Comparison of ENCODE assay signal across 26 cellular contexts in the genomic region with DNA sequence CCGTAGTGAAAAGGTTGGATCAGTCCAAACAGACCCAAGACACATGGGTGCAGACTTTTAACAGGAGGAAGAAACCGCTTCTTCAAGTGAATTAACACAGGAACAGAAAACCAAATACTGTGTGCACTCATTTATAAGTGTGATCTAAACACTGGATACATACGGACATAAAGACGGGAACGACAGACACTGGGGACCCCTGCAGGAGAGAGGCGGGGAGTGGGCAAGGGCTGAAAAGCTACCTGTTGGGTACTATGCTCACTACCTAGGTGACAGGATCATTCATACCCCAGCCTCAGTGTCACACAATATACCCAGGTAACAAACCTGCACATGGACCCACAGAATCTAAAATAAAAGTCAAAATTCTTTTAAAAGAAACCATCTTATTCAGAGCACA.
DNase-seq lines count a peak whose midpoint lies in the region; ATAC-seq, FAIRE-seq and TF ChIP-seq lines count a peak whose summit lies in the region.
"Had no signal": no experiment of that assay in that cellular context is flagged by ENCODE, and none has a peak within 500 bp of the region (broad histone marks: within the 10 kb centered on the region; RNA-seq: fewer than 3 reads in every experiment).

No MANE protein-coding gene starts in this region.

- no peak overlapping the region for H2AFZ ChIP-seq in GM23338
- no peak overlapping the region for H2AFZ ChIP-seq in IMR-90 (replicated peaks; ENCODE audit: low read length, poor library complexity)
- no peak overlapping the region for H2AFZ ChIP-seq in H1 (ENCODE audit: low read length)

- H3K4me2 ChIP-seq in GM23338, result no peak overlapping the region
- peak overlapping the region; percentile 23 for H3K4me2 ChIP-seq in IMR-90 (ENCODE audit: low read depth, low read length)
- no peak overlapping the region for H3K4me2 ChIP-seq in H1 (ENCODE audit: insufficient read depth in 1 of 2, low read depth in 2 of 2, low read length in 2 of 2)
- H3K4me2 ChIP-seq: A549; BLaER1 treated with 17β-estradiol and CSF1 and Interleukin-3, amounts not matched to agents 10 nM and 100 nM had no signal

- no peaks in the 10 kb centered on the region; the same call in 1 of the 2 replicates for H3K23me2 ChIP-seq in H1 (ENCODE audit: low read depth, low read length)

- ATAC-seq in GM23338, result peak; percentile 40; the same call in 1 of the 3 replicates
- ATAC-seq in IMR-90 (ENCODE audit: low read depth), result no peak; the same call in 1 of the 2 replicates
- ATAC-seq: A549; CD8-positive, alpha-beta T cell; GM12878 had no signal

- peak overlapping the region; percentile 48 to 56; a peak in 2 of 4 replicates for H4K8ac ChIP-seq in IMR-90 (ENCODE audit: low read depth in 2 of 2, low read length in 2 of 2)
- H4K8ac ChIP-seq in H1 (ENCODE audit: extremely low read depth, insufficient read depth, low read length), result no peak overlapping the region

- no peak overlapping the region for H3K27ac Mint-ChIP-seq in GM23338
- H3K27ac Mint-ChIP-seq: B cell; CD4-positive, alpha-beta T cell; CD8-positive, alpha-beta T cell had no signal

- H3K27me3 ChIP-seq in GM23338 (ENCODE audit: insufficient read depth) (no peaks in the 10 kb centered on the region), IMR-90 (ENCODE audit: control insufficient read depth, insufficient read depth, low read length) (no peaks in the 10 kb centered on the region), H1 (replicated peaks in 1 of 4; ENCODE audit: control insufficient read depth in 3 of 4, extremely low read depth in 1 of 4, insufficient read depth in 3 of 4, low read length in 3 of 4) (no peaks in the 10 kb centered on the region)
- H3K27me3 ChIP-seq: BLaER1 treated with 17β-estradiol and CSF1 and Interleukin-3, amounts not matched to agents 10 nM and 100 nM had no signal

- TF ChIP-seq CTCF in GM23338 (conservative IDR thresholded peaks at IDR 0.05; ENCODE audit: low read depth in 2 of 2) (peak; percentile 33 to 52), IMR-90 (conservative IDR thresholded peaks at IDR 0.05; ENCODE audit: low read depth, low read length) (no peak), H1 (IDR thresholded peaks at IDR 0.05; ENCODE audit: control extremely low read depth in 1 of 3, insufficient read depth in 1 of 3, low read depth in 1 of 3, low read length in 3 of 3) (peak; percentile 13 to 29 (median 19); a peak in 2 of 4 replicates)

- no peak for DNase-seq in GM23338 (ENCODE audit: low spot score)
- DNase-seq in IMR-90, result no peak
- no peak for DNase-seq in H1 (ENCODE audit: low read depth in 1 of 2, low spot score in 2 of 2)
- DNase-seq in dermis blood vessel endothelial cell, result no peak
- no peak for DNase-seq in NCI-H2029 treated with DMSO at 0.1 percent for 48 hours (lab: John Stamatoyannopoulos, UW)
- DNase-seq in D341Med (ENCODE audit: low spot score), result no peak
- DNase-seq: AML-193; Caco-2; Calu3; CD4-positive, alpha-beta T cell; CD8-positive, alpha-beta T cell; DMS 273 treated with DMSO at 0.1 percent for 48 hours; DMS153; DMS53; DMS79; DND-41; EL; GDM1 had no signal

- CTCF ChIA-PET in IMR-90 (lab: Yijun Ruan, JAX) (interaction anchor here (1.1 kb wide), 1 partner anchor 10 kb away, joined by 3 read pairs; no protein-coding TSS in a partner anchor), H1 (lab: Charles Lee; ENCODE audit: partially characterized antibody) (interaction anchor here (0.8 to 3.1 kb wide), 14 partner anchors 16 to 599 kb away, joined by 3 to 19 read pairs (median 4); no protein-coding TSS in a partner anchor)

- peak overlapping the region; percentile 14 for H4K91ac ChIP-seq in IMR-90 (ENCODE audit: insufficient read depth, low read depth, low read length)
- no peak overlapping the region for H4K91ac ChIP-seq in H1 (replicated peaks; ENCODE audit: insufficient read length, low read length)

- H2BK15ac ChIP-seq in IMR-90 (ENCODE audit: low read depth, low read length), result peak overlapping the region; percentile 45; the same call in 2 of the 3 replicates
- H2BK15ac ChIP-seq in H1 (ENCODE audit: low read length), result no peak overlapping the region

- TF ChIP-seq POLR2A in IMR-90 (IDR thresholded peaks at IDR 0.05; ENCODE audit: low read depth, low read length), result no peak
- no peak for TF ChIP-seq POLR2A in H1 (IDR thresholded peaks at IDR 0.05; ENCODE audit: control extremely low read depth in 1 of 2, low read depth in 2 of 2, low read length in 2 of 2)

- BruUV-seq in IMR-90 (replicated peaks; lab: Mats Ljungman, UMichigan), result no TSS peak

- H3K9me3 ChIP-seq in IMR-90 (ENCODE audit: control insufficient read depth, insufficient read depth, low read length) (no peaks in the 10 kb centered on the region), H1 (ENCODE audit: insufficient read depth in 2 of 2, low read depth in 1 of 2, low read length in 1 of 2) (no peaks in the 10 kb centered on the region)
- H3K9me3 ChIP-seq: A549; BLaER1 treated with 17β-estradiol and CSF1 and Interleukin-3, amounts not matched to agents 10 nM and 100 nM; Caco-2 had no signal

- H3K9me2 ChIP-seq in GM23338 (ENCODE audit: insufficient read depth), result no peaks in the 10 kb centered on the region

- H2BK5ac ChIP-seq in IMR-90 (ENCODE audit: low read depth, low read length, poor library complexity, severe bottlenecking) (peak overlapping the region; percentile 12), H1 (ENCODE audit: low read depth, low read length) (no peak overlapping the region)

- 0 out of 2 replicates have a peak, but pooled peaks cover 3% of the 10 kb centered on the region for H3K9me1 ChIP-seq in IMR-90 (ENCODE audit: insufficient read depth, low read length)

- H3K79me1 ChIP-seq in IMR-90 (ENCODE audit: low read depth in 1 of 2, low read length in 2 of 2) (no peaks in the 10 kb centered on the region), H1 (ENCODE audit: low read depth, low read length) (no peaks in the 10 kb centered on the region)

- H2AK9ac ChIP-seq in IMR-90 (replicated peaks; ENCODE audit: low read depth, low read length, poor library complexity), result no peak overlapping the region

- 0 out of 2 replicates have a peak overlapping the region, but pooled peaks have one; percentile 3 for H3K23ac ChIP-seq in IMR-90 (ENCODE audit: low read depth, low read length)
- H3K23ac ChIP-seq in H1 (ENCODE audit: insufficient read length), result no peak overlapping the region

- intact Hi-C loops in IMR-90 (cut with micrococcal nuclease), result loop anchor here (2.0 kb wide), 1 partner anchor 181 kb away; no protein-coding TSS in a partner anchor

- H3K79me2 ChIP-seq in GM23338 (replicated peaks; ENCODE audit: insufficient read depth) (no peaks in the 10 kb centered on the region), H1 (ENCODE audit: control insufficient read depth in 1 of 2, insufficient read depth in 2 of 2, low read length in 2 of 2) (no peaks in the 10 kb centered on the region)

- dilution Hi-C loops in IMR-90 (cut with HindIII; ENCODE audit: low sequenced_read_pairs, unreplicated experiment), result no loop called here

- H3K36me3 ChIP-seq in GM23338 (ENCODE audit: insufficient read depth) (no peaks in the 10 kb centered on the region), IMR-90 (ENCODE audit: control insufficient read depth, insufficient read depth, low read length) (no peaks in the 10 kb centered on the region), H1 (ENCODE audit: control insufficient read depth in 2 of 4, insufficient read depth in 4 of 4, low read length in 3 of 4) (no peaks in the 10 kb centered on the region)
- H3K36me3 ChIP-seq: BLaER1 treated with 17β-estradiol and CSF1 and Interleukin-3, amounts not matched to agents 10 nM and 100 nM had no signal

- peak overlapping the region; percentile 16 for H3K4ac ChIP-seq in IMR-90 (ENCODE audit: low read depth, low read length)
- H3K4ac ChIP-seq in H1 (replicated peaks; ENCODE audit: insufficient read length, low read depth, low read length), result no peak overlapping the region

- H3K4me1 ChIP-seq in GM23338 (ENCODE audit: insufficient read depth) (peaks cover 14% of the 10 kb centered on the region), IMR-90 (ENCODE audit: control insufficient read depth, insufficient read depth, low read length) (peaks cover 29% of the 10 kb centered on the region), H1 (replicated peaks in 1 of 4; ENCODE audit: control insufficient read depth in 3 of 4, insufficient read depth in 4 of 4, low read length in 3 of 4) (no peaks in the 10 kb centered on the region)
- H3K4me1 ChIP-seq: A549, Caco-2 had no signal

- in situ Hi-C loops in IMR-90 (cut with MboI; ENCODE audit: low sequenced_read_pairs), result loop anchor here (10.0 to 25.0 kb wide), 4 partner anchors 505 to 1552 kb away; a partner anchor contains a TSS

- 0 out of 2 replicates have a peak overlapping the region, but pooled peaks have one; percentile 19 for H3K14ac ChIP-seq in IMR-90 (replicated peaks; ENCODE audit: low read depth, low read length)
- H3K14ac ChIP-seq in H1 (ENCODE audit: insufficient read length), result no peak overlapping the region

- H3K4me3 Mint-ChIP-seq in GM23338, result no peak overlapping the region
- H3K4me3 Mint-ChIP-seq: B cell; CD4-positive, alpha-beta T cell; CD8-positive, alpha-beta T cell had no signal

- no CpG with 5 or more reads among the region's 6 CpGs for WGBS in IMR-90 (ENCODE audit: extremely low coverage in 2 of 2, insufficient read length in 1 of 2), 2 experiments
- 88% methylated on average over 6 of the region's 6 CpGs; no CpG with 5 or more reads in 1 of the 2 experiments for WGBS in H1 (ENCODE audit: extremely low coverage in 1 of 2, insufficient coverage in 1 of 2, insufficient read length in 1 of 2, insufficient replicate concordance in 2 of 2, low coverage in 1 of 2, low lambda C conversion rate in 2 of 2, missing lambda C conversion rate in 1 of 2), 2 experiments

- H4K20me1 ChIP-seq in GM23338 (replicated peaks; ENCODE audit: insufficient read depth), result no peaks in the 10 kb centered on the region
- H4K20me1 ChIP-seq in IMR-90 (ENCODE audit: insufficient read depth, low read length), result no peaks in the 10 kb centered on the region
- H4K20me1 ChIP-seq in H1 (replicated peaks in 1 of 2; ENCODE audit: control insufficient read depth in 1 of 2, insufficient read depth in 2 of 2, low read length in 2 of 2), result no peaks in the 10 kb centered on the region
- H4K20me1 ChIP-seq: BLaER1 treated with 17β-estradiol and CSF1 and Interleukin-3, amounts not matched to agents 10 nM and 100 nM had no signal

- H2BK120ac ChIP-seq in IMR-90 (ENCODE audit: low read depth, low read length), result peak overlapping the region; percentile 22
- H2BK120ac ChIP-seq in H1 (replicated peaks; ENCODE audit: low read depth, low read length), result no peak overlapping the region

- H3K18ac ChIP-seq in IMR-90 (ENCODE audit: low read depth, low read length) (peak overlapping the region; percentile 44), H1 (ENCODE audit: extremely low read depth, low read length) (no peak overlapping the region)

- peak overlapping the region; percentile 54 for H4K5ac ChIP-seq in IMR-90 (ENCODE audit: low read depth, low read length)
- no peak overlapping the region for H4K5ac ChIP-seq in H1 (ENCODE audit: insufficient read length, low read depth, low read length)

- H3K4me3 ChIP-seq in GM23338, result no peak overlapping the region
- H3K4me3 ChIP-seq in IMR-90 (ENCODE audit: insufficient read depth, low read depth, low read length), result no peak overlapping the region
- no peak overlapping the region for H3K4me3 ChIP-seq in H1 (ENCODE audit: extremely low read depth in 1 of 4, insufficient read depth in 2 of 4, low read depth in 3 of 4, low read length in 4 of 4)
- H3K4me3 ChIP-seq: A549; BLaER1 treated with 17β-estradiol and CSF1 and Interleukin-3, amounts not matched to agents 10 nM and 100 nM; GM12878 had no signal

- H3K27me3 Mint-ChIP-seq in GM23338 (ENCODE audit: insufficient read depth, low read depth, poor library complexity), result peaks cover 2% of the 10 kb centered on the region

- no peaks in the 10 kb centered on the region for H3K36me3 Mint-ChIP-seq in GM23338 (ENCODE audit: low read depth)
- H3K36me3 Mint-ChIP-seq: CD8-positive, alpha-beta T cell had no signal

- H2BK20ac ChIP-seq in IMR-90 (ENCODE audit: low read depth, low read length) (peak overlapping the region; percentile 82), H1 (ENCODE audit: low read length) (no peak overlapping the region)

- TF ChIP-seq EP300 in H1 (IDR thresholded peaks at IDR 0.05; ENCODE audit: borderline replicate concordance in 1 of 2, low read depth in 2 of 2, low read length in 2 of 2), result no peak

- no peak overlapping the region for H3K56ac ChIP-seq in IMR-90 (ENCODE audit: extremely low read depth, insufficient read depth, low read length)
- no peak overlapping the region for H3K56ac ChIP-seq in H1 (replicated peaks; ENCODE audit: insufficient read length, low read depth, low read length)

- 0 out of 2 replicates have a peak overlapping the region, but pooled peaks have one; percentile 44 for H2AK5ac ChIP-seq in IMR-90 (ENCODE audit: low read depth, low read length)
- no peak overlapping the region for H2AK5ac ChIP-seq in H1 (ENCODE audit: low read depth, low read length)

- TF ChIP-seq RAD21 in IMR-90 (IDR thresholded peaks at IDR 0.05; ENCODE audit: low read length) (no peak), H1 (IDR thresholded peaks at IDR 0.05 in 1 of 2, conservative IDR thresholded peaks at IDR 0.05 in 1 of 2; ENCODE audit: low read depth in 2 of 2, low read length in 2 of 2) (peak; percentile 13 to 51; a peak in 3 of 4 replicates)

- H3K9me3 Mint-ChIP-seq in GM23338, result no peaks in the 10 kb centered on the region; the same call in 2 of the 3 replicates
- H3K9me3 Mint-ChIP-seq: CD4-positive, alpha-beta T cell; CD8-positive, alpha-beta T cell had no signal

- POLR2A ChIA-PET in IMR-90 (lab: Charles Lee; ENCODE audit: unreplicated experiment), result interaction anchor here (0.6 kb wide), 1 partner anchor 180 kb away, joined by 24 read pairs; no protein-coding TSS in a partner anchor
- POLR2A ChIA-PET in H1 (lab: Charles Lee; ENCODE audit: partially characterized antibody), result no interaction called here

- H3K27ac ChIP-seq in GM23338 (ENCODE audit: low read depth) (no peak overlapping the region), IMR-90 (ENCODE audit: insufficient read depth, low read length) (peak overlapping the region; percentile 72; the same call in 1 of the 2 replicates), H1 (ENCODE audit: low read depth, low read length) (no peak overlapping the region)
- H3K27ac ChIP-seq: 22Rv1; A549; BLaER1 treated with 17β-estradiol and CSF1 and Interleukin-3, amounts not matched to agents 10 nM and 100 nM; C4-2B had no signal

- no peak overlapping the region for H3K9ac ChIP-seq in IMR-90 (ENCODE audit: low read depth, low read length)
- H3K9ac ChIP-seq in H1 (replicated peaks in 1 of 4; ENCODE audit: extremely low read depth in 1 of 4, low read depth in 3 of 4, low read length in 3 of 4), result no peak overlapping the region
- H3K9ac ChIP-seq: BLaER1 treated with 17β-estradiol and CSF1 and Interleukin-3, amounts not matched to agents 10 nM and 100 nM had no signal

- FAIRE-seq in H1 (lab: Jason Lieb, UNC), result no peak
- FAIRE-seq: A549, GM12878, GM12892, GM18507 had no signal

- no peak overlapping the region for H2BK12ac ChIP-seq in H1 (ENCODE audit: low read depth, low read length)

- no peaks in the 10 kb centered on the region for H3F3A ChIP-seq in GM23338 (replicated peaks; ENCODE audit: low read depth)

- peaks cover 12% of the 10 kb centered on the region for H3K4me1 Mint-ChIP-seq in GM23338
- H3K4me1 Mint-ChIP-seq: B cell had no signal
